9 cellular contexts compared by ENCODE assay signal in the genomic region with DNA sequence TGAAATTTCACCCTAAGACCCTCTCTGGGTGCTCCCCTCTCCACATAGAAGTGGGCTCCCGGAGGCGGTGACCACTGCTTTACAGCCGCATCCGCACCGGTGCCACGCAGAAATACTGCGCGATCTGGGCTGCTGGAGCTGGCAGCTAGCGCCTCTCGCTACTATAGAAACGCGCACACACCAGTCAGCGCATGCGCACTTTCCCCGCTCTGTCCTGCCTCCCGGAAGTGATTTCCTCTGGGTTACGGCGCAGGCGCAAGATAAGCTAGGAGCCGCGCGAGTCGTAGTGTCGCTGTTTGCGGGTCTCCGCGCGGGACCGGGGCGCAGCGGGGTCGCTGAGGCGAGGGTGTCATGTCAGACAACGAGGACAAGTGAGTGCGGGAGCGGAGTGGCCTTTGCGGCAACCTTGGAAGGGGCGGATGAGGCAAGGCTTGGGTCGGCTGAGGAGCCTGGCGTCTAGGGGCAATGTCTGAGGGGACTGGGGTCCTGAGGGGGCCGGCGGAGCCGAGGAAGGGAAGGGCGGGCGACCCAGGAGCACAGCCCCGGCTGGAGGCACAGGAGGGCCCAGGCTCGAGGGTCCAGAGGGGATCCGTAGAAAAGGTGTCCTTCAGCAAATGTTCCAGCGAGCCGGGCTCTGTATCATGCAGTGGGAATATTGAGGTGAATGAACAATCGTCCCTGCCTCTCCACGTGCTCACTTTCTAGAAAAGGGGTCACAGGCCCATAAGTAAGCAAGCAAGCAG. TPM values are rescaled to one million over a fixed set of nuclear protein-coding genes. Genes with fewer than 3 reads are reported as not detected.
DNase-seq lines count a peak whose midpoint lies in the region; ATAC-seq, FAIRE-seq and TF ChIP-seq lines count a peak whose summit lies in the region.
"Had no signal": no experiment of that assay in that cellular context is flagged by ENCODE, and none has a peak within 500 bp of the region (broad histone marks: within the 10 kb centered on the region; RNA-seq: fewer than 3 reads in every experiment).

A gene (minus strand): TSS at position 165 of the 743 bp plus-strand sequence. CDS start 452 bp downstream, outside the sequence.
A gene (plus strand): TSS at position 263 of the 743 bp plus-strand sequence. CDS start 89 bp downstream, at position 352.

- 0% methylated on average over 45 to 52 of the region's 52 CpGs for WGBS in small intestine, 3 donors

- DNase-seq in AG08396 (ENCODE audit: low spot score) (peak; percentile 99), NCI-H2227 (lab: John Stamatoyannopoulos, UW; ENCODE audit: unreplicated experiment) (peak; percentile 95), bronchial epithelial cell (ENCODE audit: low read depth) (peak; percentile 91), iPS-NIHi7 (ENCODE audit: extremely low spot score) (peak; percentile 99), small intestine (peak; percentile 97)

- H3K27me3 ChIP-seq in bronchial epithelial cell (ENCODE audit: control insufficient read depth, insufficient read depth, low read length) (no peaks in the 10 kb centered on the region), small intestine (ENCODE audit: control insufficient read depth in 2 of 2, insufficient read depth in 2 of 2, low read length in 2 of 2) (no peaks in the 10 kb centered on the region)

- H3K36me3 ChIP-seq in bronchial epithelial cell (ENCODE audit: control insufficient read depth, insufficient read depth, low read length) = peaks cover 15% of the 10 kb centered on the region
- peaks cover 2 to 8% of the 10 kb centered on the region in 2 donors for H3K36me3 ChIP-seq in small intestine (ENCODE audit: control insufficient read depth in 2 of 2, insufficient read depth in 2 of 2, low read length in 2 of 2)

- no peak for TF ChIP-seq CTCF in WI38 (IDR thresholded peaks at IDR 0.05; ENCODE audit: low read depth, low read length)
- TF ChIP-seq CTCF in bronchial epithelial cell (IDR thresholded peaks at IDR 0.05; ENCODE audit: insufficient read depth, low read length, severe bottlenecking) = no peak

- H3K4me3 ChIP-seq in WI38 (ENCODE audit: low read depth, low read length) = peak within 1 kb of the TSS; percentile 94
- H3K4me3 ChIP-seq in bronchial epithelial cell (ENCODE audit: low read depth, low read length) = peak within 1 kb of the TSS; percentile 92
- H3K4me3 ChIP-seq in small intestine (ENCODE audit: low read depth in 1 of 2, low read length in 2 of 2) = peak within 1 kb of the TSS; percentile 79 to 96

- H3K27ac ChIP-seq in small intestine (ENCODE audit: low read depth in 1 of 2, low read length in 1 of 2) = peak within 1 kb of the TSS; percentile 25 to 81

- ATAC-seq in GM18907 (IDR thresholded peaks at IDR 0.05; ENCODE audit: unreplicated experiment) (peak; percentile 79), HG03139 (IDR thresholded peaks at IDR 0.05; ENCODE audit: unreplicated experiment) (peak; percentile 80)

- peaks cover 0 to 7% of the 10 kb centered on the region in 2 donors for H3K4me1 ChIP-seq in small intestine (ENCODE audit: control insufficient read depth in 2 of 2, insufficient read depth in 1 of 2, low read depth in 1 of 2, low read length in 1 of 2)

- FAIRE-seq in bronchial epithelial cell (lab: Jason Lieb, UNC) = no peak
- FAIRE-seq in small intestine (lab: Jason Lieb, UNC) = no peak

- H3K9me3 ChIP-seq in small intestine (ENCODE audit: control insufficient read depth, low read depth) = no peaks in the 10 kb centered on the region

RNA-seq across cellular contexts. Expression of the first gene that starts in this region (rescaled TPM):
- total RNA-seq in bronchial epithelial cell = not detected in 2 replicates
- polyA plus RNA-seq in small intestine = under 1 TPM in 1 of 3 donors, not detected in 2; 0.24 TPM
- total RNA-seq: T-helper 1 cell treated with Interleukin-12 subunit alpha and Interleukin-12 subunit beta and Interleukin-4 antibody, amounts not matched to agents 30 ng/mL and 1 ng/mL, for 36 hours had no signal

RNA-seq across cellular contexts. Expression of the second gene that starts in this region (rescaled TPM):
- 23.7 and 41.0 TPM in 2 replicates for total RNA-seq in bronchial epithelial cell
- 100 to 1,000 TPM; 102 to 146 (median 113) TPM for polyA plus RNA-seq in small intestine

Comparison
In these comparisons a context has a peak if more than half of its experiments do, and no peak if none do; other contexts are left out.
1. Peak in every context shown above with its lines: DNase-seq, ATAC-seq, H3K4me3 ChIP-seq and H3K27ac ChIP-seq.